Comparison of ENCODE assay signal across 26 cellular contexts in the genomic region with DNA sequence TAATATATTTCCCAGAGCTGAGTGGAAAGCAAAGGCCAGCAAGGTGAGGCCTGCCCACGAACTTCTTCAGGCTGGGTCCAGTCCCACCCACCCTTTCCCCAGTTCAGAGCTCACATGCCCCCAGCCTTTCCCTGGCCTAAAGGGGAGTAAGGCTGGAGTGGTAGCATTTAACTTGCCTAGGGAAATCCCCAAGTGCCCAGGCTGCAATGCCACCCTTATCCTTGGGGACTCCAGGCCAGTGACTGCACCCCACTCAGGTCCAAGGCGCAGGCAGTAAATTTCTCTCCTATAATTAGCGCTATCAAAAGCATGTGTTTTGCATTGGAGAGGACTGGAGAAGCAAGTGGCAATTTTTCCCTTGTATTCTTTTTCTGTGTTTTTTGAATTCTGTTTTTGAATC. TPM values are rescaled to one million over a fixed set of nuclear protein-coding genes. Genes with fewer than 3 reads are reported as not detected.
DNase-seq lines count a peak whose midpoint lies in the region; ATAC-seq and TF ChIP-seq lines count a peak whose summit lies in the region.
"Had no signal": no experiment of that assay in that cellular context is flagged by ENCODE, and none has a peak within 500 bp of the region (broad histone marks: within the 10 kb centered on the region; RNA-seq: fewer than 3 reads in every experiment).

No MANE protein-coding gene starts in this region.

- peak overlapping the region in 1 of 4 donors; percentile 33 for H3K4me3 ChIP-seq in Peyer's patch
- peak overlapping the region in 2 of 4 donors; percentile 32 to 38 for H3K4me3 ChIP-seq in tibial nerve
- H3K4me3 ChIP-seq: colonic mucosa, lower lobe of right lung, transverse colon had no signal

- H3K36me3 ChIP-seq in Peyer's patch (no peaks in the 10 kb centered on the region), tibial nerve (no peaks in the 10 kb centered on the region)
- H3K36me3 ChIP-seq: colonic mucosa, lower lobe of right lung, neutrophil, transverse colon had no signal

- intact Hi-C loops in posterior vena cava (cut with DNase I) (no loop called here), left cardiac atrium (cut with DNase I) (no loop called here)

- WGBS in tibial nerve, 2 donors = 32 to 34% methylated on average over 3 of the region's 3 CpGs

- peak overlapping the region in 3 of 4 donors; percentile 63 to 94 (median 65) for H3K27ac ChIP-seq in Peyer's patch
- H3K27ac ChIP-seq in foreskin keratinocyte = peak overlapping the region; percentile 65
- peak overlapping the region; percentile 46 to 99 (median 96) for H3K27ac ChIP-seq in tibial nerve
- H3K27ac ChIP-seq: colonic mucosa, lower lobe of right lung, neutrophil, transverse colon had no signal

- H3K4me1 ChIP-seq in Peyer's patch (peaks cover 0 to 30% (median 0%) of the 10 kb centered on the region in 4 donors), foreskin keratinocyte (peaks cover 55% of the 10 kb centered on the region), tibial nerve (peaks cover 0 to 99% (median 43%) of the 10 kb centered on the region in 4 donors)
- H3K4me1 ChIP-seq: colonic mucosa, lower lobe of right lung had no signal

- H3K27me3 ChIP-seq in Peyer's patch = no peaks in the 10 kb centered on the region
- no peaks in the 10 kb centered on the region for H3K27me3 ChIP-seq in foreskin keratinocyte
- peaks cover 0 to 29% of the 10 kb centered on the region in 2 donors for H3K27me3 ChIP-seq in tibial nerve

- TF ChIP-seq EP300 in tibial nerve (IDR thresholded peaks at IDR 0.05) = no peak

- no peaks in the 10 kb centered on the region for H3K9me3 ChIP-seq in Peyer's patch
- H3K9me3 ChIP-seq in tibial nerve = no peaks in the 10 kb centered on the region
- H3K9me3 ChIP-seq: colonic mucosa, lower lobe of right lung, neutrophil, transverse colon had no signal

- TF ChIP-seq CTCF in Peyer's patch (IDR thresholded peaks at IDR 0.05) (no peak), foreskin keratinocyte (conservative IDR thresholded peaks at IDR 0.05) (no peak), tibial nerve (IDR thresholded peaks at IDR 0.05) (no peak)

- TF ChIP-seq POLR2A in Peyer's patch (IDR thresholded peaks at IDR 0.05) (no peak), tibial nerve (IDR thresholded peaks at IDR 0.05) (no peak)

- ATAC-seq in foreskin keratinocyte (no peak), left cardiac atrium (no peak), GM18520 (IDR thresholded peaks at IDR 0.05; ENCODE audit: unreplicated experiment) (no peak)
- ATAC-seq: esophagus mucosa, lower lobe of right lung had no signal

- no peak for DNase-seq in Peyer's patch
- no peak for DNase-seq in foreskin keratinocyte
- peak; percentile 52 for DNase-seq in posterior vena cava (ENCODE audit: low spot score)
- no peak for DNase-seq in tibial nerve (ENCODE audit: low spot score in 2 of 2)
- no peak for DNase-seq in left cardiac atrium
- DNase-seq in NCI-H446 treated with DMSO at 0.1 percent for 48 hours (lab: John Stamatoyannopoulos, UW) = no peak
- DNase-seq: activated CD4-positive, alpha-beta T cell treated with anti-CD3 and anti-CD28 coated beads for 4 hours; activated CD8-positive, alpha-beta memory T cell treated with anti-CD3 and anti-CD28 coated beads for 24 hours; activated T-cell treated with anti-CD3 and anti-CD28 coated beads, Interleukin-2, amount 50 U/mL, for 1 hour; CD4-positive, alpha-beta memory T cell; colonic mucosa; DMS 273 treated with DMSO at 0.1 percent for 48 hours; KG1; lower lobe of right lung; NCI-H2171; NCI-H69; RPMI8226; stimulated activated CD4-positive, alpha-beta T cell treated with anti-CD3 and anti-CD28 coated beads, Interleukin-12 subunit alpha, Interleukin-12 subunit beta, amount 100 ng/mL, for 4 hours; stimulated activated CD4-positive, alpha-beta T cell treated with anti-CD3 and anti-CD28 coated beads, Interleukin-4, amount 100 ng/mL, for 24 hours; stimulated activated naive CD4-positive, alpha-beta T cell treated with Interleukin-2 at 50 U/mL for 16 hours; transverse colon had no signal

RNA-seq across cellular contexts. Expression of a gene that starts 3.7 kb away (rescaled TPM):
- total RNA-seq in Peyer's patch (1 to 10 TPM in 2 of 4 donors, under 1 TPM in 2; 0.70 to 1.7 (median 1.3) TPM), foreskin keratinocyte (3.9 and 4.3 TPM in 2 replicates), posterior vena cava (10 to 100 TPM; 23.5 to 31.1 TPM), tibial nerve (10 to 100 TPM in 1 of 4 donors, 1 to 10 TPM in 3; 3.6 to 17.3 (median 7.2) TPM), left cardiac atrium (under 1 TPM in 1 of 2 donors, not detected in 1; 0.50 TPM)
- polyA plus RNA-seq in foreskin keratinocyte = 6.1 and 6.4 TPM in 2 replicates
- total RNA-seq: CD4-positive, alpha-beta memory T cell had no signal
- polyA plus RNA-seq: CD4-positive, alpha-beta memory T cell had no signal

RNA-seq across cellular contexts. Expression of a gene that starts 8.3 kb away (rescaled TPM):
- total RNA-seq in Peyer's patch = not detected
- 0.67 and 0.85 TPM in 2 replicates for total RNA-seq in foreskin keratinocyte
- 0.75 and 0.93 TPM in 2 replicates for polyA plus RNA-seq in foreskin keratinocyte
- 1 to 10 TPM; 2.9 to 5.6 TPM for total RNA-seq in posterior vena cava
- total RNA-seq in tibial nerve = 1 to 10 TPM; 1.4 to 2.7 (median 1.7) TPM
- not detected for total RNA-seq in left cardiac atrium
- total RNA-seq: CD4-positive, alpha-beta memory T cell; colonic mucosa; lower lobe of right lung; mucosa of gallbladder; SK-MEL-5 had no signal
- polyA plus RNA-seq: CD4-positive, alpha-beta memory T cell had no signal

RNA-seq across cellular contexts. Expression of a gene that starts 15.8 kb away (rescaled TPM):
- total RNA-seq in Peyer's patch = 1 to 10 TPM in 3 of 4 donors, under 1 TPM in 1; 0.35 to 1.7 (median 1.1) TPM
- total RNA-seq in foreskin keratinocyte = 1.3 and 2.0 TPM in 2 replicates
- 1.2 and 2.0 TPM in 2 replicates for polyA plus RNA-seq in foreskin keratinocyte
- total RNA-seq in posterior vena cava = 10 to 100 TPM; 13.5 to 22.4 TPM
- total RNA-seq in tibial nerve = 1 to 10 TPM in 3 of 4 donors, under 1 TPM in 1; 0.98 to 2.3 (median 2.0) TPM
- total RNA-seq in left cardiac atrium = not detected
- total RNA-seq: CD4-positive, alpha-beta memory T cell; colonic mucosa; lower lobe of right lung; mucosa of gallbladder; transverse colon had no signal
- polyA plus RNA-seq: CD4-positive, alpha-beta memory T cell had no signal

RNA-seq across cellular contexts. Expression of a gene that starts 24.6 kb away (rescaled TPM):
- total RNA-seq in Peyer's patch (10 to 100 TPM in 1 of 4 donors, 1 to 10 TPM in 2, not detected in 1; 1.7 to 13.2 (median 1.9) TPM), foreskin keratinocyte (4.3 and 5.5 TPM in 2 replicates), posterior vena cava (10 to 100 TPM in 1 of 2 donors, 1 to 10 TPM in 1; 7.0 to 12.0 TPM), tibial nerve (10 to 100 TPM in 1 of 4 donors, 1 to 10 TPM in 3; 4.4 to 10.5 (median 7.9) TPM), left cardiac atrium (not detected)
- 7.0 and 9.0 TPM in 2 replicates for polyA plus RNA-seq in foreskin keratinocyte
- total RNA-seq: CD4-positive, alpha-beta memory T cell; colonic mucosa; lower lobe of right lung; mucosa of gallbladder; transverse colon had no signal
- polyA plus RNA-seq: CD4-positive, alpha-beta memory T cell had no signal

RNA-seq across cellular contexts. Expression of a gene that starts 29.1 kb away (rescaled TPM):
- total RNA-seq in Peyer's patch (1 to 10 TPM; 1.1 to 8.3 (median 1.8) TPM), foreskin keratinocyte (2.3 and 2.9 TPM in 2 replicates), posterior vena cava (10 to 100 TPM; 17.1 to 19.4 TPM), tibial nerve (1 to 10 TPM; 2.7 to 8.1 (median 4.1) TPM), left cardiac atrium (under 1 TPM; 0.16 to 0.35 TPM)
- 2.4 and 2.6 TPM in 2 replicates for polyA plus RNA-seq in foreskin keratinocyte
- total RNA-seq: CD4-positive, alpha-beta memory T cell; colonic mucosa had no signal
- polyA plus RNA-seq: CD4-positive, alpha-beta memory T cell had no signal
